In genomic region chr6:39302669-39303424, GRCh38 we compare ENCODE assay signal across 8 cellular contexts. TPM values are rescaled to one million over a fixed set of nuclear protein-coding genes. Genes with fewer than 3 reads are reported as not detected.
DNase-seq lines count a peak whose midpoint lies in the region; ATAC-seq and TF ChIP-seq lines count a peak whose summit lies in the region.

No MANE protein-coding gene starts in this region.

- H3K27ac Mint-ChIP-seq in activated CD8-positive, alpha-beta T cell treated with anti-CD3 and anti-CD28 coated beads for 36 hours: peak overlapping the region; percentile 60
- H3K27ac Mint-ChIP-seq in memory B cell: no peak overlapping the region

- ATAC-seq in GM18517 (IDR thresholded peaks at IDR 0.05; ENCODE audit: unreplicated experiment) (peak; percentile 77), HG03342 (IDR thresholded peaks at IDR 0.05; ENCODE audit: unreplicated experiment) (peak; percentile 86), memory B cell (ENCODE audit: low read depth) (peak; percentile 98)
- peak; percentile 99 for ATAC-seq in activated CD8-positive, alpha-beta T cell treated with anti-CD3 and anti-CD28 coated beads for 36 hours

- peak overlapping the region; percentile 44 for H3K4me3 Mint-ChIP-seq in activated CD8-positive, alpha-beta T cell treated with anti-CD3 and anti-CD28 coated beads for 36 hours
- H3K4me3 Mint-ChIP-seq in memory B cell: peak overlapping the region; percentile 64

- in situ Hi-C loops in ACHN (cut with HindIII; ENCODE audit: low pct_ligation_motif_present, low pct_unique_long_range_greater_than_20kb, low sequenced_read_pairs): no loop called here

- no peaks in the 10 kb centered on the region for H3K36me3 Mint-ChIP-seq in activated CD8-positive, alpha-beta T cell treated with anti-CD3 and anti-CD28 coated beads for 36 hours (ENCODE audit: low read depth)
- no peaks in the 10 kb centered on the region for H3K36me3 Mint-ChIP-seq in memory B cell

- TF ChIP-seq CTCF in activated CD8-positive, alpha-beta T cell treated with anti-CD3 and anti-CD28 coated beads for 36 hours (IDR thresholded peaks at IDR 0.05): peak; percentile 90

- peaks cover 4% of the 10 kb centered on the region for H3K4me1 Mint-ChIP-seq in activated CD8-positive, alpha-beta T cell treated with anti-CD3 and anti-CD28 coated beads for 36 hours (ENCODE audit: low read depth)
- H3K4me1 Mint-ChIP-seq in memory B cell: no peaks in the 10 kb centered on the region

- no peaks in the 10 kb centered on the region for H3K27me3 Mint-ChIP-seq in activated CD8-positive, alpha-beta T cell treated with anti-CD3 and anti-CD28 coated beads for 36 hours
- peaks cover 12% of the 10 kb centered on the region for H3K27me3 Mint-ChIP-seq in memory B cell

- intact Hi-C loops in activated CD8-positive, alpha-beta T cell treated with anti-CD3 and anti-CD28 coated beads for 36 hours (cut with micrococcal nuclease): loop anchor here (1.0 to 10.0 kb wide), 3 partner anchors 78 to 431 kb away; partner anchors contain the start of gene KCNK5

- POLR2A ChIA-PET in activated CD8-positive, alpha-beta T cell treated with anti-CD3 and anti-CD28 coated beads for 36 hours (lab: Charles Lee): interaction anchor here (0.7 to 1.2 kb wide), 3 partner anchors 49 to 116 kb away, joined by 3 read pairs; no protein-coding TSS in a partner anchor

- DNase-seq in ACHN (peak; percentile 70), NCI-H774 (lab: John Stamatoyannopoulos, UW) (peak; percentile 75), ecto neural progenitor cell (ENCODE audit: low spot score) (peak; percentile 89), memory B cell (ENCODE audit: low spot score in 2 of 2) (peak; percentile 80 to 83)
- DNase-seq in activated CD8-positive, alpha-beta T cell treated with anti-CD3 and anti-CD28 coated beads for 36 hours: peak; percentile 96
- DNase-seq in stimulated activated CD8-positive, alpha-beta memory T cell treated with anti-CD3 and anti-CD28 coated beads, Interleukin-12 subunit alpha, Interleukin-12 subunit beta, amount 100 ng/mL, for 1 hour (ENCODE audit: low read depth): peak; percentile 76

- no peaks in the 10 kb centered on the region for H3K9me3 Mint-ChIP-seq in activated CD8-positive, alpha-beta T cell treated with anti-CD3 and anti-CD28 coated beads for 36 hours
- peaks cover 3% of the 10 kb centered on the region for H3K9me3 Mint-ChIP-seq in memory B cell

- CTCF ChIA-PET in activated CD8-positive, alpha-beta T cell treated with anti-CD3 and anti-CD28 coated beads for 36 hours (lab: Charles Lee): interaction anchor here (0.6 to 14.3 kb wide), 75 partner anchors 8 to 434 kb away, joined by 3 to 321 read pairs (median 4); partner anchors contain the start of gene KCNK5

RNA-seq across cellular contexts. Expression of gene KCNK17, which starts 11.4 kb away (rescaled TPM):
- not detected for total RNA-seq in activated CD8-positive, alpha-beta T cell treated with anti-CD3 and anti-CD28 coated beads for 36 hours

RNA-seq across cellular contexts. Expression of gene KCNK16, which starts 19.7 kb away (rescaled TPM):
- not detected for total RNA-seq in activated CD8-positive, alpha-beta T cell treated with anti-CD3 and anti-CD28 coated beads for 36 hours

Comparison
In these comparisons a context has a peak if more than half of its experiments do, and no peak if none do; other contexts are left out.
1. Peak in every context shown above with its lines: DNase-seq and ATAC-seq.